11 cellular contexts compared by ENCODE assay signal in the genomic region with DNA sequence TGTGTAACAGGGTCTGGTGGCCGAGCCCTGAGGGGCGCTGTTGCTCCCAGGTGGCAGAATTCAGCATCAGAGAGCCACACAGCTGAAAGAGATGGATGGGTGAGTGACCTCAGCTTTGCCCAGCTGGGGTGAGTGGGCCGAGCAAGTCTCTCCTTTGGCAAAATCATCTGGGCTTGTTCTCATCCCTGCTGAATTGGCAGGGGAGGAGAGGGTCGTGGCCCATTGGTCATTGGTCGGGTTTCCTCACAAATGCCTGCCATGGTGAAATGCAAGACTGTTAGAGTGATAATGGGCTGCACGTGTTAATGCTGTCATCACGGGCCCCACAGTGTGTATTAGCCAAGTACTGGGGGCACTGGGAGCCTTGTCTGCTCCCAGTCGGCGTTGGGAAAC. TPM values are rescaled to one million over a fixed set of nuclear protein-coding genes. Genes with fewer than 3 reads are reported as not detected.
DNase-seq lines count a peak whose midpoint lies in the region; ATAC-seq and TF ChIP-seq lines count a peak whose summit lies in the region.
"Had no signal": no experiment of that assay in that cellular context is flagged by ENCODE, and none has a peak within 500 bp of the region (broad histone marks: within the 10 kb centered on the region; RNA-seq: fewer than 3 reads in every experiment).

No MANE protein-coding gene starts in this region.

- peak overlapping the region; percentile 27 for H3K4me3 Mint-ChIP-seq in nephron progenitor cell
- no peak overlapping the region for H3K4me3 Mint-ChIP-seq in activated CD8-positive, alpha-beta memory T cell treated with anti-CD3 and anti-CD28 coated beads, Interleukin-2, amount 10 ng/mL, durations not matched to agents 7 days and 5 days
- no peak overlapping the region for H3K4me3 Mint-ChIP-seq in activated T-cell treated with anti-CD3 and anti-CD28 coated beads, Interleukin-2, amount 50 U/mL, for 72 hours
- H3K4me3 Mint-ChIP-seq: activated CD4-positive, alpha-beta T cell treated with anti-CD3 and anti-CD28 coated beads, Interleukin-2, amount 10 ng/mL, durations not matched to agents 24 days and 14 days; activated naive CD4-positive, alpha-beta T cell treated with anti-CD3 and anti-CD28 coated beads, Interleukin-2, amount 50 U/mL, for 24 hours had no signal

- CTCF ChIA-PET in activated CD8-positive, alpha-beta memory T cell treated with anti-CD3 and anti-CD28 coated beads, Interleukin-2, amount 10 ng/mL, durations not matched to agents 7 days and 5 days (lab: Charles Lee) = interaction anchor here (0.8 to 2.5 kb wide), 3 partner anchors 10 to 47 kb away, joined by 3 to 10 read pairs (median 3); no protein-coding TSS in a partner anchor

- TF ChIP-seq CTCF in RWPE2 (IDR thresholded peaks at IDR 0.05; ENCODE audit: poor library complexity, severe bottlenecking) (peak; percentile 1), fibroblast of mammary gland (conservative IDR thresholded peaks at IDR 0.05; ENCODE audit: control insufficient read depth, insufficient read depth, low read depth, low read length) (no peak), nephron progenitor cell (IDR thresholded peaks at IDR 0.05) (no peak), upper lobe of right lung (IDR thresholded peaks at IDR 0.05) (no peak)

- H3K4me3 ChIP-seq in RWPE2 (ENCODE audit: severe bottlenecking) (no peak overlapping the region), fibroblast of mammary gland (ENCODE audit: control insufficient read depth, low read depth, low read length) (no peak overlapping the region), upper lobe of right lung (no peak overlapping the region)

- peaks cover 81% of the 10 kb centered on the region for H3K4me1 Mint-ChIP-seq in nephron progenitor cell
- peaks cover 6% of the 10 kb centered on the region for H3K4me1 Mint-ChIP-seq in activated CD8-positive, alpha-beta memory T cell treated with anti-CD3 and anti-CD28 coated beads, Interleukin-2, amount 10 ng/mL, durations not matched to agents 7 days and 5 days
- H3K4me1 Mint-ChIP-seq in activated T-cell treated with anti-CD3 and anti-CD28 coated beads, Interleukin-2, amount 50 U/mL, for 72 hours (ENCODE audit: low read depth) = peaks cover 32% of the 10 kb centered on the region

- H3K9me3 Mint-ChIP-seq in nephron progenitor cell = no peaks in the 10 kb centered on the region
- H3K9me3 Mint-ChIP-seq in activated CD8-positive, alpha-beta memory T cell treated with anti-CD3 and anti-CD28 coated beads, Interleukin-2, amount 10 ng/mL, durations not matched to agents 7 days and 5 days (ENCODE audit: low read depth) = no peaks in the 10 kb centered on the region
- H3K9me3 Mint-ChIP-seq in activated T-cell treated with anti-CD3 and anti-CD28 coated beads, Interleukin-2, amount 50 U/mL, for 72 hours = no peaks in the 10 kb centered on the region
- H3K9me3 Mint-ChIP-seq: activated CD4-positive, alpha-beta T cell treated with anti-CD3 and anti-CD28 coated beads, Interleukin-2, amount 10 ng/mL, durations not matched to agents 24 days and 14 days; activated naive CD4-positive, alpha-beta T cell treated with anti-CD3 and anti-CD28 coated beads, Interleukin-2, amount 50 U/mL, for 24 hours had no signal

- ATAC-seq in RWPE2 (ENCODE audit: low read depth) = no peak
- no peak for ATAC-seq in upper lobe of right lung
- no peak for ATAC-seq in activated CD8-positive, alpha-beta memory T cell treated with anti-CD3 and anti-CD28 coated beads, Interleukin-2, amount 10 ng/mL, durations not matched to agents 7 days and 5 days
- no peak for ATAC-seq in activated T-cell treated with anti-CD3 and anti-CD28 coated beads, Interleukin-2, amount 50 U/mL, for 72 hours (replicated peaks in 1 of 2)
- ATAC-seq: left colon had no signal

- H3K27me3 ChIP-seq in RWPE2 (ENCODE audit: insufficient read depth, poor library complexity, severe bottlenecking) (no peaks in the 10 kb centered on the region), upper lobe of right lung (no peaks in the 10 kb centered on the region)

- peaks cover 9% of the 10 kb centered on the region for H3K36me3 Mint-ChIP-seq in nephron progenitor cell (ENCODE audit: low read depth)
- peaks cover 12% of the 10 kb centered on the region for H3K36me3 Mint-ChIP-seq in activated CD8-positive, alpha-beta memory T cell treated with anti-CD3 and anti-CD28 coated beads, Interleukin-2, amount 10 ng/mL, durations not matched to agents 7 days and 5 days
- no peaks in the 10 kb centered on the region for H3K36me3 Mint-ChIP-seq in activated T-cell treated with anti-CD3 and anti-CD28 coated beads, Interleukin-2, amount 50 U/mL, for 72 hours (ENCODE audit: insufficient read depth in 2 of 2)

- H3K4me1 ChIP-seq in RWPE2 (ENCODE audit: insufficient read depth, poor library complexity, severe bottlenecking) (peaks cover 71% of the 10 kb centered on the region), upper lobe of right lung (peaks cover 50% of the 10 kb centered on the region)

- peak overlapping the region; percentile 91 for H3K27ac ChIP-seq in RWPE2 (ENCODE audit: poor library complexity, severe bottlenecking)
- H3K27ac ChIP-seq in upper lobe of right lung = peak overlapping the region; percentile 61

- peaks cover 33% of the 10 kb centered on the region for H3K36me3 ChIP-seq in RWPE2 (ENCODE audit: low read depth)
- H3K36me3 ChIP-seq in upper lobe of right lung = no peaks in the 10 kb centered on the region

- H3K27ac Mint-ChIP-seq in nephron progenitor cell = peak overlapping the region; percentile 90
- no peak overlapping the region for H3K27ac Mint-ChIP-seq in activated CD8-positive, alpha-beta memory T cell treated with anti-CD3 and anti-CD28 coated beads, Interleukin-2, amount 10 ng/mL, durations not matched to agents 7 days and 5 days
- no peak overlapping the region for H3K27ac Mint-ChIP-seq in activated T-cell treated with anti-CD3 and anti-CD28 coated beads, Interleukin-2, amount 50 U/mL, for 72 hours
- H3K27ac Mint-ChIP-seq: activated CD4-positive, alpha-beta T cell treated with anti-CD3 and anti-CD28 coated beads, Interleukin-2, amount 10 ng/mL, durations not matched to agents 24 days and 14 days; activated naive CD4-positive, alpha-beta T cell treated with anti-CD3 and anti-CD28 coated beads, Interleukin-2, amount 50 U/mL, for 24 hours had no signal

- H3K27me3 Mint-ChIP-seq in nephron progenitor cell (ENCODE audit: low read depth, poor library complexity) = no peaks in the 10 kb centered on the region
- no peaks in the 10 kb centered on the region for H3K27me3 Mint-ChIP-seq in activated CD8-positive, alpha-beta memory T cell treated with anti-CD3 and anti-CD28 coated beads, Interleukin-2, amount 10 ng/mL, durations not matched to agents 7 days and 5 days
- H3K27me3 Mint-ChIP-seq in activated T-cell treated with anti-CD3 and anti-CD28 coated beads, Interleukin-2, amount 50 U/mL, for 72 hours (ENCODE audit: low read depth) = no peaks in the 10 kb centered on the region
- H3K27me3 Mint-ChIP-seq: activated CD4-positive, alpha-beta T cell treated with anti-CD3 and anti-CD28 coated beads, Interleukin-2, amount 10 ng/mL, durations not matched to agents 24 days and 14 days; activated naive CD4-positive, alpha-beta T cell treated with anti-CD3 and anti-CD28 coated beads, Interleukin-2, amount 50 U/mL, for 24 hours had no signal

- intact Hi-C loops in upper lobe of right lung (cut with DNase I) = no loop called here

- no peaks in the 10 kb centered on the region for H3K9me3 ChIP-seq in RWPE2 (ENCODE audit: severe bottlenecking)
- H3K9me3 ChIP-seq in upper lobe of right lung = no peaks in the 10 kb centered on the region

- DNase-seq in RWPE2 (ENCODE audit: low spot score) (no peak), fibroblast of mammary gland (ENCODE audit: low read depth) (peak; percentile 85), nephron progenitor cell (no peak), upper lobe of right lung (no peak)
- DNase-seq in activated CD8-positive, alpha-beta memory T cell treated with anti-CD3 and anti-CD28 coated beads, Interleukin-2, amount 10 ng/mL, durations not matched to agents 7 days and 5 days = no peak
- no peak for DNase-seq in stimulated activated CD8-positive, alpha-beta memory T cell treated with anti-CD3 and anti-CD28 coated beads, Interleukin-4, amount 100 ng/mL, for 48 hours
- DNase-seq in activated T-cell treated with anti-CD3 and anti-CD28 coated beads, Interleukin-2, amount 50 U/mL, for 72 hours = no peak
- DNase-seq: activated CD4-positive, alpha-beta T cell treated with anti-CD3 and anti-CD28 coated beads, Interleukin-2, amount 10 ng/mL, durations not matched to agents 24 days and 14 days; left colon; NCI-H446 had no signal

RNA-seq across cellular contexts. Expression of a gene that starts 15.9 kb away (rescaled TPM):
- total RNA-seq in upper lobe of right lung = 182 TPM
- total RNA-seq in activated CD8-positive, alpha-beta memory T cell treated with anti-CD3 and anti-CD28 coated beads, Interleukin-2, amount 10 ng/mL, durations not matched to agents 7 days and 5 days = 10 to 100 TPM; 53.3 to 58.1 TPM
- total RNA-seq in activated T-cell treated with anti-CD3 and anti-CD28 coated beads, Interleukin-2, amount 50 U/mL, for 72 hours = 10 to 100 TPM; 36.8 to 44.1 TPM
